In genomic region chr13:93190006-93190405, GRCh38 we compare ENCODE assay signal across 19 cellular contexts. TPM values are rescaled to one million over a fixed set of nuclear protein-coding genes. Genes with fewer than 3 reads are reported as not detected.
A peak's percentile ranks its signal among the peaks of the same experiment; 100 is the strongest.
DNase-seq lines count a peak whose midpoint lies in the region; ATAC-seq and TF ChIP-seq lines count a peak whose summit lies in the region.
"Had no signal": no experiment of that assay in that cellular context is flagged by ENCODE, and none has a peak within 500 bp of the region (broad histone marks: within the 10 kb centered on the region; RNA-seq: fewer than 3 reads in every experiment).

No MANE protein-coding gene starts in this region.

- no peak overlapping the region for H3K4me2 ChIP-seq in Karpas-422 (ENCODE audit: low read depth, low read length, poor library complexity, severe bottlenecking)
- H3K4me2 ChIP-seq: A549; BLaER1 treated with 17β-estradiol and CSF1 and Interleukin-3, amounts not matched to agents 10 nM and 100 nM had no signal

- no peaks in the 10 kb centered on the region for H4K20me1 ChIP-seq in Karpas-422 (ENCODE audit: insufficient read depth, low read depth, low read length)
- H4K20me1 ChIP-seq: BLaER1 treated with 17β-estradiol and CSF1 and Interleukin-3, amounts not matched to agents 10 nM and 100 nM had no signal

- no peaks in the 10 kb centered on the region for H3K36me3 ChIP-seq in Karpas-422 (ENCODE audit: insufficient read depth, low read length)
- H3K36me3 ChIP-seq: BE2C; BLaER1 treated with 17β-estradiol and CSF1 and Interleukin-3, amounts not matched to agents 10 nM and 100 nM had no signal

- peaks cover 36% of the 10 kb centered on the region for H3K9me3 ChIP-seq in Karpas-422 (ENCODE audit: low read length)
- H3K9me3 ChIP-seq: A549, BE2C had no signal

- no peak overlapping the region for H3K9ac ChIP-seq in Karpas-422 (ENCODE audit: low read length)
- H3K9ac ChIP-seq: BLaER1 treated with 17β-estradiol and CSF1 and Interleukin-3, amounts not matched to agents 10 nM and 100 nM had no signal

- DNase-seq in HEK293T (ENCODE audit: extremely low spot score) (no peak), medulla oblongata (ENCODE audit: extremely low spot score) (no peak), Karpas-422 (no peak)
- DNase-seq: 8988T; ACHN; AML-193; BE2C; Caco-2; CD4-positive, CD25-positive, alpha-beta regulatory T cell; CD8-positive, alpha-beta T cell; DMS153; DND-41; H7; HCEC 1CT had no signal

- H3K9me2 ChIP-seq in Karpas-422 (replicated peaks; ENCODE audit: insufficient read depth, low read length): no peaks in the 10 kb centered on the region

- no peak overlapping the region for H2AFZ ChIP-seq in Karpas-422 (ENCODE audit: low read length)

- H3K27ac ChIP-seq in C4-2B (peak overlapping the region; percentile 19; the same call in 1 of the 2 replicates), VCaP (peak overlapping the region; percentile 58), Karpas-422 (ENCODE audit: low read length) (no peak overlapping the region)
- H3K27ac ChIP-seq: A549; BLaER1 treated with 17β-estradiol and CSF1 and Interleukin-3, amounts not matched to agents 10 nM and 100 nM had no signal

- no peaks in the 10 kb centered on the region for H3K79me2 ChIP-seq in Karpas-422 (ENCODE audit: low read length)

- H3K27me3 ChIP-seq in Karpas-422 (ENCODE audit: low read length): no peaks in the 10 kb centered on the region
- H3K27me3 ChIP-seq: BE2C; BLaER1 treated with 17β-estradiol and CSF1 and Interleukin-3, amounts not matched to agents 10 nM and 100 nM had no signal

- CTCF ChIA-PET in HEK293T (lab: Yijun Ruan, JAX): no interaction called here

- no peak overlapping the region for H3K4me3 ChIP-seq in Karpas-422 (ENCODE audit: low read length)
- H3K4me3 ChIP-seq: A549; BLaER1 treated with 17β-estradiol and CSF1 and Interleukin-3, amounts not matched to agents 10 nM and 100 nM had no signal

- TF ChIP-seq CTCF in C4-2B (conservative IDR thresholded peaks at IDR 0.05) (no peak), VCaP (conservative IDR thresholded peaks at IDR 0.05) (no peak)

- ATAC-seq in HG03432 (IDR thresholded peaks at IDR 0.05; ENCODE audit: unreplicated experiment): no peak
- ATAC-seq: A549; CD8-positive, alpha-beta T cell had no signal

- H3K4me1 ChIP-seq in Karpas-422 (ENCODE audit: low read length): no peaks in the 10 kb centered on the region
- H3K4me1 ChIP-seq: A549; BE2C; BLaER1 treated with 17β-estradiol and CSF1 and Interleukin-3, amounts not matched to agents 10 nM and 100 nM; Caco-2 had no signal

- POLR2A ChIA-PET in HEK293T (lab: Yijun Ruan, JAX): no interaction called here

TF ChIP-seq in HEK293T, 16 proteins besides CTCF, POLR2A, EP300 and RAD21:
- peak; percentile 29; the same call in 1 of the 2 replicates for TF ChIP-seq PKNOX1 (IDR thresholded peaks at IDR 0.05)
- no peak for TF ChIP-seq ARNT (IDR thresholded peaks at IDR 0.05)
- TF ChIP-seq FOXK2 (IDR thresholded peaks at IDR 0.05): no peak
- no peak for TF ChIP-seq TARDBP (IDR thresholded peaks at IDR 0.05)

RNA-seq across cellular contexts. Expression of gene GPC6, which starts 36.6 kb away (rescaled TPM):
- not detected in 2 replicates for total RNA-seq in Karpas-422 (2014; rRNA removed; shearing (Covaris generic); ENCODE audit: low replicate concordance)
- total RNA-seq: CD4-positive, CD25-positive, alpha-beta regulatory T cell; CD8-positive, alpha-beta T cell had no signal
